In genomic region chr19:41887711-41888382, GRCh38 we compare ENCODE assay signal across 9 cellular contexts. TPM values are rescaled to one million over a fixed set of nuclear protein-coding genes. Genes with fewer than 3 reads are reported as not detected.
DNase-seq lines count a peak whose midpoint lies in the region; ATAC-seq, FAIRE-seq and TF ChIP-seq lines count a peak whose summit lies in the region.
"Had no signal": no experiment of that assay in that cellular context is flagged by ENCODE, and none has a peak within 500 bp of the region (broad histone marks: within the 10 kb centered on the region; RNA-seq: fewer than 3 reads in every experiment).

No MANE protein-coding gene starts in this region.

- peaks cover 0 to 32% of the 10 kb centered on the region in 2 donors for H3K36me3 ChIP-seq in lung (ENCODE audit: control insufficient read depth in 2 of 2, insufficient read depth in 2 of 2, low read length in 2 of 2)

- H3K4me3 ChIP-seq in lung, result no peak overlapping the region
- H3K4me3 ChIP-seq: SJSA1 had no signal

- H3K4me1 Mint-ChIP-seq in activated naive CD8-positive, alpha-beta T cell treated with anti-CD3 and anti-CD28 coated beads, Interleukin-2, amount 50 U/mL, for 24 hours, result peaks cover 70% of the 10 kb centered on the region

- no peak for TF ChIP-seq CTCF in lung (IDR thresholded peaks at IDR 0.05; ENCODE audit: control extremely low read depth, extremely low read depth)

- 28 to 40% methylated on average over 15 to 17 of the region's 17 CpGs for WGBS in lung, 2 donors

- peak overlapping the region; percentile 93 for H3K4me3 Mint-ChIP-seq in activated naive CD8-positive, alpha-beta T cell treated with anti-CD3 and anti-CD28 coated beads, Interleukin-2, amount 50 U/mL, for 24 hours

- ATAC-seq in activated naive CD8-positive, alpha-beta T cell treated with anti-CD3 and anti-CD28 coated beads, Interleukin-2, amount 50 U/mL, for 24 hours, result peak; percentile 60
- ATAC-seq in lung (ENCODE audit: insufficient read depth, low FRiP score) (peak; percentile 57), HG03460 (IDR thresholded peaks at IDR 0.05; ENCODE audit: unreplicated experiment) (no peak)

- peaks cover 45% of the 10 kb centered on the region for H3K36me3 Mint-ChIP-seq in activated naive CD8-positive, alpha-beta T cell treated with anti-CD3 and anti-CD28 coated beads, Interleukin-2, amount 50 U/mL, for 24 hours (ENCODE audit: low read depth)

- H3K27me3 Mint-ChIP-seq in activated naive CD8-positive, alpha-beta T cell treated with anti-CD3 and anti-CD28 coated beads, Interleukin-2, amount 50 U/mL, for 24 hours, result peaks cover 2% of the 10 kb centered on the region

- H3K27ac ChIP-seq in lung (ENCODE audit: low read depth in 1 of 2, low read length in 1 of 2), result peak overlapping the region in 1 of 2 donors; percentile 66
- H3K27ac ChIP-seq: SJSA1 had no signal

- H3K4me1 ChIP-seq in lung (ENCODE audit: control insufficient read depth in 2 of 2, insufficient read depth in 2 of 2, low read length in 2 of 2), result peaks cover 4 to 19% of the 10 kb centered on the region in 2 donors

- no peaks in the 10 kb centered on the region for H3K9me3 ChIP-seq in lung (ENCODE audit: control insufficient read depth in 2 of 2, insufficient read depth in 1 of 2, low read length in 1 of 2)
- H3K9me3 ChIP-seq: SJSA1 had no signal

- no peaks in the 10 kb centered on the region for H3K27me3 ChIP-seq in lung (ENCODE audit: control insufficient read depth, insufficient read depth)
- H3K27me3 ChIP-seq: SJSA1 had no signal

- FAIRE-seq in GM18507 (lab: Jason Lieb, UNC), result peak; percentile 80

- peak overlapping the region; percentile 98 for H3K27ac Mint-ChIP-seq in activated naive CD8-positive, alpha-beta T cell treated with anti-CD3 and anti-CD28 coated beads, Interleukin-2, amount 50 U/mL, for 24 hours

- no peaks in the 10 kb centered on the region for H3K9me3 Mint-ChIP-seq in activated naive CD8-positive, alpha-beta T cell treated with anti-CD3 and anti-CD28 coated beads, Interleukin-2, amount 50 U/mL, for 24 hours

- DNase-seq in GM18507 (ENCODE audit: extremely low spot score, insufficient read length, low read depth) (no peak), T follicular helper cell (ENCODE audit: low read depth) (peak; percentile 72), lung (ENCODE audit: low spot score) (peak; percentile 88), NOMO-1 treated with dmso at 0.1 percent for 144 hours (lab: John Stamatoyannopoulos, UW; ENCODE audit: unreplicated experiment) (no peak), SK-N-DZ (ENCODE audit: low spot score) (no peak)
- peak; percentile 89 for DNase-seq in activated naive CD8-positive, alpha-beta T cell treated with anti-CD3 and anti-CD28 coated beads, Interleukin-2, amount 50 U/mL, for 24 hours
- DNase-seq in stimulated activated CD8-positive, alpha-beta memory T cell treated with anti-CD3 and anti-CD28 coated beads, Interleukin-7, amount 100 ng/mL, for 48 hours (ENCODE audit: extremely low read depth in 1 of 2, low read depth in 1 of 2), result peak; percentile 79 to 90

RNA-seq across cellular contexts. Expression of gene ARHGEF1, which starts 4.9 kb away (rescaled TPM):
- total RNA-seq in lung, result 100 to 1,000 TPM in 1 of 2 donors, 10 to 100 TPM in 1; 55.4 to 231 TPM
- 100 to 1,000 TPM; 138 to 215 TPM for polyA plus RNA-seq in lung
- polyA plus RNA-seq in SK-N-DZ (2014; cell fraction: cytosol; rRNA removed), result 16.7 and 17.0 TPM in 2 replicates
- polyA plus RNA-seq in SK-N-DZ (2014; cell fraction: nucleus; rRNA removed), result 33.2 and 43.4 TPM in 2 replicates

RNA-seq across cellular contexts. Expression of gene CD79A, which starts 10.8 kb away (rescaled TPM):
- total RNA-seq in lung, result 10 to 100 TPM in 1 of 2 donors, 1 to 10 TPM in 1; 2.6 to 14.8 TPM
- polyA plus RNA-seq in lung, result 1 to 10 TPM; 1.4 to 9.2 TPM
- polyA plus RNA-seq in SK-N-DZ (2014; cell fraction: cytosol; rRNA removed), result 0.15 TPM in 1 of 2 replicates, not detected in the other
- polyA plus RNA-seq in SK-N-DZ (2014; cell fraction: nucleus; rRNA removed), result not detected in 2 replicates

RNA-seq across cellular contexts. Expression of gene RPS19, which starts 27.8 kb away (rescaled TPM):
- 1,000 to 10,000 TPM; 1,039 to 1,726 TPM for total RNA-seq in lung
- polyA plus RNA-seq in lung, result 1,000 to 10,000 TPM; 1,953 to 4,419 TPM
- polyA plus RNA-seq in SK-N-DZ (2014; cell fraction: cytosol; rRNA removed), result 657 and 776 TPM in 2 replicates
- 809 and 1,369 TPM in 2 replicates for polyA plus RNA-seq in SK-N-DZ (2014; cell fraction: nucleus; rRNA removed)

RNA-seq across cellular contexts. Expression of gene ERFL, which starts 40.4 kb away (rescaled TPM):
- under 1 TPM in 1 of 2 donors, not detected in 1; 0.67 TPM for total RNA-seq in lung
- polyA plus RNA-seq in lung, result under 1 TPM; 0.16 to 0.37 TPM
- not detected in 2 replicates for polyA plus RNA-seq in SK-N-DZ (2014; cell fraction: cytosol; rRNA removed)
- polyA plus RNA-seq in SK-N-DZ (2014; cell fraction: nucleus; rRNA removed), result 0.51 TPM in 1 of 2 replicates, not detected in the other
- total RNA-seq: SJSA1 had no signal

RNA-seq across cellular contexts. Expression of gene DMRTC2, which starts 43.0 kb away (rescaled TPM):
- total RNA-seq in lung, result not detected
- under 1 TPM in 1 of 2 donors, not detected in 1; 0.03 TPM for polyA plus RNA-seq in lung
- polyA plus RNA-seq in SK-N-DZ (2014; cell fraction: cytosol; rRNA removed), result not detected in 2 replicates
- not detected in 2 replicates for polyA plus RNA-seq in SK-N-DZ (2014; cell fraction: nucleus; rRNA removed)
- total RNA-seq: SJSA1 had no signal

Comparison
In these comparisons a context has a peak if more than half of its experiments do, and no peak if none do; other contexts are left out.
1. DNase-seq: peak in T follicular helper cell (single experiment), activated naive CD8-positive, alpha-beta T cell treated with anti-CD3 and anti-CD28 coated beads, Interleukin-2, amount 50 U/mL, for 24 hours (single experiment), lung (single experiment) and stimulated activated CD8-positive, alpha-beta memory T cell treated with anti-CD3 and anti-CD28 coated beads, Interleukin-7, amount 100 ng/mL, for 48 hours (2 of 2); none in GM18507 (single experiment), NOMO-1 treated with dmso at 0.1 percent for 144 hours (single experiment) and SK-N-DZ (single experiment).